Comparison of ENCODE assay signal across 1 cellular context in the genomic region with DNA sequence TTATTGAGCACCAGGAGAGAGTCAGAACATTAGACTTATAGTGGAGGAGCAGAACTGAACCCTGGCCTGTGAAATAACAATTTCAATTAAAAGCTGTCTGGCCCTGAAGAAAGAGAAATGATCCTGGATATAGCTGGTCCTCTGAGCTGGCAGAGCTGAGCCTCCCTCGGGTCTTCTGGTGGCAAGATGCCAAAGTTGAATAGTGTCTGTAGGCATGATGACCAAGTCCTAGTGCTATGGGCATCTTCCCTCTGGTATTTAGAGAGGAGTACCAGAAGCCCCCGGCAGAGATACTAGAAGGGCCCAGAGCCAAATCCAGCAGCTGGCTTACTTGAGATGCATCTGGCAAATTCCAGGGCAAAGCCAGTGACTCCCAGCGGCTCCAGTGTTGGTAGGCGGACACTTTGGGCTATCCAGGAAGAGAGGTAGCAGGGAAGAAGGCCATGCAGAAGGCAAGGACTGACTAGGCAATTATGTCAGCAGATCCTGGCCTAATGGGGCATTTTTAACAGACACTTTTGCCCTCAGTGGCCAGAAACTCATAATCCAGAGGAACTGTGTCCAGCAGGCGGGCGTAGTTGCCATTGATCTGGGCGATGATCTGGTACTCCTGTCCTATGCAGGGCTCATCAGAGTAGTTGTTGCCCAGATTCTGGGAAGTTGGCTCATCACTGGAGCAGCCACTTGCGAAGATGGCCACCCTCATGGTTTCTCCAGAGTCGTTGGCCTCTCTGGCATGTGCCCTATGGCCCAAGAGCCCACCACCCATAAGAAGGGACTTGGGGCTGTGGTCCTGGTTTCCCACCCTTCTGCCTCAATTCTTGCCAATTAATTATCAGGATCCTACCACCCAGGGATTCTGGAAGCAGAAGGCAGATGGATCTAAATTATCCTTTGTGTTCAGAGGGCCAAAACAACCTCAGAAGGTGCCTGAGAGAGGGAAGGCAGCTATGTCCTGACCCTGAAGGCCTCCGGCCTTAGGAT.
TF ChIP-seq lines count a peak whose summit lies in the region.

No MANE protein-coding gene starts in this region.

TF ChIP-seq in K562, 482 proteins besides CTCF, POLR2A, EP300 and RAD21 (continued from another document and continues in another):
- TF ChIP-seq, protein P1, sequence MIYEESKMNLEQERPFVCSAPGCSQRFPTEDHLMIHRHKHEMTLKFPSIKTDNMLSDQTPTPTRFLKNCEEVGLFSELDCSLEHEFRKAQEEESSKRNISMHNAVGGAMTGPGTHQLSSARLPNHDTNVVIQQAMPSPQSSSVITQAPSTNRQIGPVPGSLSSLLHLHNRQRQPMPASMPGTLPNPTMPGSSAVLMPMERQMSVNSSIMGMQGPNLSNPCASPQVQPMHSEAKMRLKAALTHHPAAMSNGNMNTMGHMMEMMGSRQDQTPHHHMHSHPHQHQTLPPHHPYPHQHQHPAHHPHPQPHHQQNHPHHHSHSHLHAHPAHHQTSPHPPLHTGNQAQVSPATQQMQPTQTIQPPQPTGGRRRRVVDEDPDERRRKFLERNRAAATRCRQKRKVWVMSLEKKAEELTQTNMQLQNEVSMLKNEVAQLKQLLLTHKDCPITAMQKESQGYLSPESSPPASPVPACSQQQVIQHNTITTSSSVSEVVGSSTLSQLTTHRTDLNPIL (CRISPR knock-in tag; IDR thresholded peaks at IDR 0.05), result peak; percentile 75; the same call in 1 of the 2 replicates
- TF ChIP-seq CBX1 (IDR thresholded peaks at IDR 0.05; ENCODE audit: low read depth) (no peak), HDAC6 (IDR thresholded peaks at IDR 0.05; ENCODE audit: low read depth, low read length) (no peak), POLR2G (IDR thresholded peaks at IDR 0.05; ENCODE audit: low read depth, low read length) (peak; percentile 72), ETV1 (tag; conservative IDR thresholded peaks at IDR 0.05; ENCODE audit: low read depth) (no peak), TAF9B (IDR thresholded peaks at IDR 0.05; ENCODE audit: partially characterized antibody) (no peak), CAMTA2 (CRISPR knock-in tag; conservative IDR thresholded peaks at IDR 0.05) (peak; percentile 86; the same call in 1 of the 2 replicates), BCOR (IDR thresholded peaks at IDR 0.05) (no peak), ARNT (IDR thresholded peaks at IDR 0.05) (no peak), KHSRP (IDR thresholded peaks at IDR 0.05) (no peak), NFIX (CRISPR knock-in tag; IDR thresholded peaks at IDR 0.05; ENCODE audit: low read depth) (no peak), KLF6 (CRISPR knock-in tag; IDR thresholded peaks at IDR 0.05; ENCODE audit: borderline replicate concordance) (no peak), TOE1 (IDR thresholded peaks at IDR 0.05; ENCODE audit: borderline replicate concordance) (peak; percentile 26; the same call in 1 of the 2 replicates), TOE1 (CRISPR knock-in tag; IDR thresholded peaks at IDR 0.05; ENCODE audit: borderline replicate concordance, low read depth) (no peak), KLF13 (tag; IDR thresholded peaks at IDR 0.05; ENCODE audit: borderline replicate concordance, low read depth) (no peak), RBM39 (optimal IDR thresholded peaks at IDR 0.05; ENCODE audit: low read depth, low read length) (no peak), PHF20 (IDR thresholded peaks at IDR 0.05; ENCODE audit: partially characterized antibody) (no peak), ELK1 (CRISPR knock-in tag; IDR thresholded peaks at IDR 0.05) (no peak), ZBTB1 (CRISPR knock-in tag; IDR thresholded peaks at IDR 0.05; ENCODE audit: borderline replicate concordance, low read depth) (no peak), CHD1 (IDR thresholded peaks at IDR 0.05; ENCODE audit: low read length) (no peak), SPI1 (IDR thresholded peaks at IDR 0.05; ENCODE audit: borderline replicate concordance, low read depth, low read length) (no peak), RBM22 (IDR thresholded peaks at IDR 0.05; ENCODE audit: low read depth, low read length, poor library complexity, severe bottlenecking) (peak; percentile 59), HOXB6 (CRISPR knock-in tag; IDR thresholded peaks at IDR 0.05; ENCODE audit: borderline replicate concordance) (peak; percentile 79), ZNF75A (CRISPR knock-in tag; IDR thresholded peaks at IDR 0.05) (0 out of 2 replicates have a peak, but pooled peaks have one; percentile 17), PBX2 (CRISPR knock-in tag; IDR thresholded peaks at IDR 0.05; ENCODE audit: low read depth) (no peak), PBX2 (tag; conservative IDR thresholded peaks at IDR 0.05; ENCODE audit: low read depth) (no peak), CSDE1 (IDR thresholded peaks at IDR 0.05) (no peak), SRF (CRISPR knock-in tag; IDR thresholded peaks at IDR 0.05) (0 out of 4 replicates have a peak, but pooled peaks of 1 of the 2 experiments have one; percentile 4), SUPT5H (IDR thresholded peaks at IDR 0.05) (peak; percentile 56), PHF8 (IDR thresholded peaks at IDR 0.05; ENCODE audit: borderline replicate concordance, low read length) (no peak), HDGF (IDR thresholded peaks at IDR 0.05) (no peak), NKRF (IDR thresholded peaks at IDR 0.05; ENCODE audit: borderline replicate concordance) (no peak), NR3C1 (CRISPR knock-in tag; IDR thresholded peaks at IDR 0.05) (no peak), ZNF398 (CRISPR knock-in tag; IDR thresholded peaks at IDR 0.05) (no peak), CHAMP1 (IDR thresholded peaks at IDR 0.05) (no peak)
- TF ChIP-seq, protein P2, sequence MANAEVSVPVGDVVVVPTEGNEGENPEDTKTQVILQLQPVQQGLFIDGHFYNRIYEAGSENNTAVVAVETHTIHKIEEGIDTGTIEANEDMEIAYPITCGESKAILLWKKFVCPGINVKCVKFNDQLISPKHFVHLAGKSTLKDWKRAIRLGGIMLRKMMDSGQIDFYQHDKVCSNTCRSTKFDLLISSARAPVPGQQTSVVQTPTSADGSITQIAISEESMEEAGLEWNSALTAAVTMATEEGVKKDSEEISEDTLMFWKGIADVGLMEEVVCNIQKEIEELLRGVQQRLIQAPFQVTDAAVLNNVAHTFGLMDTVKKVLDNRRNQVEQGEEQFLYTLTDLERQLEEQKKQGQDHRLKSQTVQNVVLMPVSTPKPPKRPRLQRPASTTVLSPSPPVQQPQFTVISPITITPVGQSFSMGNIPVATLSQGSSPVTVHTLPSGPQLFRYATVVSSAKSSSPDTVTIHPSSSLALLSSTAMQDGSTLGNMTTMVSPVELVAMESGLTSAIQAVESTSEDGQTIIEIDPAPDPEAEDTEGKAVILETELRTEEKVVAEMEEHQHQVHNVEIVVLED (CRISPR knock-in tag; IDR thresholded peaks at IDR 0.05), result no peak
- TF ChIP-seq, protein P3, sequence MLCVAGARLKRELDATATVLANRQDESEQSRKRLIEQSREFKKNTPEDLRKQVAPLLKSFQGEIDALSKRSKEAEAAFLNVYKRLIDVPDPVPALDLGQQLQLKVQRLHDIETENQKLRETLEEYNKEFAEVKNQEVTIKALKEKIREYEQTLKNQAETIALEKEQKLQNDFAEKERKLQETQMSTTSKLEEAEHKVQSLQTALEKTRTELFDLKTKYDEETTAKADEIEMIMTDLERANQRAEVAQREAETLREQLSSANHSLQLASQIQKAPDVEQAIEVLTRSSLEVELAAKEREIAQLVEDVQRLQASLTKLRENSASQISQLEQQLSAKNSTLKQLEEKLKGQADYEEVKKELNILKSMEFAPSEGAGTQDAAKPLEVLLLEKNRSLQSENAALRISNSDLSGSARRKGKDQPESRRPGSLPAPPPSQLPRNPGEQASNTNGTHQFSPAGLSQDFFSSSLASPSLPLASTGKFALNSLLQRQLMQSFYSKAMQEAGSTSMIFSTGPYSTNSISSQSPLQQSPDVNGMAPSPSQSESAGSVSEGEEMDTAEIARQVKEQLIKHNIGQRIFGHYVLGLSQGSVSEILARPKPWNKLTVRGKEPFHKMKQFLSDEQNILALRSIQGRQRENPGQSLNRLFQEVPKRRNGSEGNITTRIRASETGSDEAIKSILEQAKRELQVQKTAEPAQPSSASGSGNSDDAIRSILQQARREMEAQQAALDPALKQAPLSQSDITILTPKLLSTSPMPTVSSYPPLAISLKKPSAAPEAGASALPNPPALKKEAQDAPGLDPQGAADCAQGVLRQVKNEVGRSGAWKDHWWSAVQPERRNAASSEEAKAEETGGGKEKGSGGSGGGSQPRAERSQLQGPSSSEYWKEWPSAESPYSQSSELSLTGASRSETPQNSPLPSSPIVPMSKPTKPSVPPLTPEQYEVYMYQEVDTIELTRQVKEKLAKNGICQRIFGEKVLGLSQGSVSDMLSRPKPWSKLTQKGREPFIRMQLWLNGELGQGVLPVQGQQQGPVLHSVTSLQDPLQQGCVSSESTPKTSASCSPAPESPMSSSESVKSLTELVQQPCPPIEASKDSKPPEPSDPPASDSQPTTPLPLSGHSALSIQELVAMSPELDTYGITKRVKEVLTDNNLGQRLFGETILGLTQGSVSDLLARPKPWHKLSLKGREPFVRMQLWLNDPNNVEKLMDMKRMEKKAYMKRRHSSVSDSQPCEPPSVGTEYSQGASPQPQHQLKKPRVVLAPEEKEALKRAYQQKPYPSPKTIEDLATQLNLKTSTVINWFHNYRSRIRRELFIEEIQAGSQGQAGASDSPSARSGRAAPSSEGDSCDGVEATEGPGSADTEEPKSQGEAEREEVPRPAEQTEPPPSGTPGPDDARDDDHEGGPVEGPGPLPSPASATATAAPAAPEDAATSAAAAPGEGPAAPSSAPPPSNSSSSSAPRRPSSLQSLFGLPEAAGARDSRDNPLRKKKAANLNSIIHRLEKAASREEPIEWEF (CRISPR knock-in tag; IDR thresholded peaks at IDR 0.05), result no peak
